7 cellular contexts compared by ENCODE assay signal in the genomic region with DNA sequence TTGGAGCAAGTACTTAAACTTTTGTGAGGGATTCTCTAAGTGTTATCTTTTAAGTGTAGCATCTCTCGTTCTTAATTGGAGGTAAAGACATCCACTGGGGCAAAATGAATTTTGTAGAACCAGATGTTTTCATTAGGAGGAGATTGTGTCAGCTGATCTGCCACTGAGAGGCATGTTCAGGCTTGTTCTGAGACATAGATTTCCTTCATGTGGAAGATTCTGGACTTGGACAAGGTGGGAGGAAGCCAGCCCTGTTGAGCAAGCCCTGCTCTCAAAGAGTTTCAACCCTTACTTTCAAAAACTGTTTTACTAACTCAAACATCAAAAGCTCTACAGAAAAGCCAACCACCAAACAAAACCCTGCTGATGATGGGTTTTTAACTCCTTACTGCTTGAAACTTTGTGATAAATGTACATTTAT. TPM values are rescaled to one million over a fixed set of nuclear protein-coding genes. Genes with fewer than 3 reads are reported as not detected.
A peak's percentile ranks its signal among the peaks of the same experiment; 100 is the strongest.
DNase-seq lines count a peak whose midpoint lies in the region; ATAC-seq lines count a peak whose summit lies in the region.

No MANE protein-coding gene starts in this region.

- no peak overlapping the region for H2BK120ac ChIP-seq in neuronal stem cell (ENCODE audit: low read depth, low read length)

- H3K36me3 Mint-ChIP-seq in activated T-helper 1 cell treated with anti-CD3 and anti-CD28 coated beads, Interleukin-12 subunit alpha, Interleukin-12 subunit beta, Interleukin-2, Interleukin-4 antibody, amounts not matched to agents 30 ng/mL and 10 ng/mL and 1 ng/mL, durations not matched to agents 14 hours and 24 hours and 36 hours (ENCODE audit: low read depth) = peaks cover 26% of the 10 kb centered on the region

- H3K79me1 ChIP-seq in neuronal stem cell (ENCODE audit: low read depth, low read length) = peaks cover 4% of the 10 kb centered on the region

- H3K14ac ChIP-seq in neuronal stem cell (ENCODE audit: low read length) = no peak overlapping the region

- no peak overlapping the region for H4K8ac ChIP-seq in neuronal stem cell (ENCODE audit: low read depth, low read length)

- no peak overlapping the region for H2AK5ac ChIP-seq in neuronal stem cell (ENCODE audit: low read depth, low read length)

- H4K91ac ChIP-seq in neuronal stem cell (ENCODE audit: low read depth, low read length, poor library complexity) = no peak overlapping the region

- H3K23ac ChIP-seq in neuronal stem cell (ENCODE audit: low read depth, low read length, poor library complexity) = no peak overlapping the region

- no peaks in the 10 kb centered on the region for H3K27me3 Mint-ChIP-seq in activated T-helper 1 cell treated with anti-CD3 and anti-CD28 coated beads, Interleukin-12 subunit alpha, Interleukin-12 subunit beta, Interleukin-2, Interleukin-4 antibody, amounts not matched to agents 30 ng/mL and 10 ng/mL and 1 ng/mL, durations not matched to agents 14 hours and 24 hours and 36 hours (ENCODE audit: insufficient read depth)

- DNase-seq in activated T-helper 1 cell treated with anti-CD3 and anti-CD28 coated beads, Interleukin-12 subunit alpha, Interleukin-12 subunit beta, Interleukin-2, Interleukin-4 antibody, amounts not matched to agents 30 ng/mL and 10 ng/mL and 1 ng/mL, durations not matched to agents 14 hours and 24 hours and 36 hours (ENCODE audit: low spot score) = no peak
- no peak for DNase-seq in Right ventricle myocardium superior
- DNase-seq in stimulated activated naive CD4-positive, alpha-beta T cell treated with Interleukin-2 at 50 U/mL for 16 hours (lab: John Stamatoyannopoulos, UW) = peak; percentile 16
- no peak for DNase-seq in neuronal stem cell (ENCODE audit: low spot score)
- DNase-seq in NCI-H510A treated with DMSO at 0.1 percent for 48 hours (lab: John Stamatoyannopoulos, UW) = no peak

- peaks cover 6% of the 10 kb centered on the region for H3K9me3 Mint-ChIP-seq in activated T-helper 1 cell treated with anti-CD3 and anti-CD28 coated beads, Interleukin-12 subunit alpha, Interleukin-12 subunit beta, Interleukin-2, Interleukin-4 antibody, amounts not matched to agents 30 ng/mL and 10 ng/mL and 1 ng/mL, durations not matched to agents 14 hours and 24 hours and 36 hours

- peaks cover 2 to 30% of the 10 kb centered on the region in 2 donors for H3K9me3 ChIP-seq in neuronal stem cell (replicated peaks in 1 of 2; ENCODE audit: control insufficient read depth in 2 of 2, insufficient read depth in 1 of 2, low read depth in 1 of 2, low read length in 2 of 2)

- WGBS in neuronal stem cell (ENCODE audit: extremely low coverage in 2 of 2, insufficient read length in 2 of 2, insufficient replicate concordance in 1 of 2), 2 donors = no CpG with 5 or more reads among the region's 1 CpG

- H3K4me1 Mint-ChIP-seq in activated T-helper 1 cell treated with anti-CD3 and anti-CD28 coated beads, Interleukin-12 subunit alpha, Interleukin-12 subunit beta, Interleukin-2, Interleukin-4 antibody, amounts not matched to agents 30 ng/mL and 10 ng/mL and 1 ng/mL, durations not matched to agents 14 hours and 24 hours and 36 hours (ENCODE audit: low read depth) = peaks cover 64% of the 10 kb centered on the region

- no peak overlapping the region for H3K9ac ChIP-seq in neuronal stem cell (ENCODE audit: low read depth, low read length, poor library complexity)

- peaks cover 4 to 15% of the 10 kb centered on the region in 2 donors for H3K4me1 ChIP-seq in neuronal stem cell (ENCODE audit: control insufficient read depth in 2 of 2, insufficient read depth in 1 of 2, low read depth in 1 of 2, low read length in 2 of 2)

- peak overlapping the region; percentile 78 for H3K4me3 Mint-ChIP-seq in activated T-helper 1 cell treated with anti-CD3 and anti-CD28 coated beads, Interleukin-12 subunit alpha, Interleukin-12 subunit beta, Interleukin-2, Interleukin-4 antibody, amounts not matched to agents 30 ng/mL and 10 ng/mL and 1 ng/mL, durations not matched to agents 14 hours and 24 hours and 36 hours

- ATAC-seq in HG02798 (IDR thresholded peaks at IDR 0.05; ENCODE audit: poor library complexity, unreplicated experiment) = peak; percentile 42
- ATAC-seq in Right ventricle myocardium superior (ENCODE audit: poor library complexity) = peak; percentile 50
- ATAC-seq in GM21717 (IDR thresholded peaks at IDR 0.05; ENCODE audit: unreplicated experiment) = no peak

- H2BK5ac ChIP-seq in neuronal stem cell (ENCODE audit: low read length) = no peak overlapping the region

- H3K4me2 ChIP-seq in neuronal stem cell (ENCODE audit: insufficient read depth, low read length, poor library complexity, severe bottlenecking) = no peak overlapping the region

- no peak overlapping the region for H2BK15ac ChIP-seq in neuronal stem cell (ENCODE audit: low read length)

- H3K36me3 ChIP-seq in neuronal stem cell (replicated peaks in 1 of 2; ENCODE audit: control insufficient read depth in 2 of 2, insufficient read depth in 2 of 2, low read length in 2 of 2) = peaks cover 5 to 79% of the 10 kb centered on the region in 2 donors

- no peak overlapping the region for H3K27ac ChIP-seq in neuronal stem cell (replicated peaks; ENCODE audit: low read length)

- intact Hi-C loops in activated T-helper 1 cell treated with anti-CD3 and anti-CD28 coated beads, Interleukin-12 subunit alpha, Interleukin-12 subunit beta, Interleukin-2, Interleukin-4 antibody, amounts not matched to agents 30 ng/mL and 10 ng/mL and 1 ng/mL, durations not matched to agents 14 hours and 24 hours and 36 hours (cut with micrococcal nuclease) = loop anchor here (2.0 to 5.0 kb wide), 5 partner anchors 51 to 663 kb away; partner anchors contain the start of gene RNF149
- intact Hi-C loops in Right ventricle myocardium superior (cut with DNase I) = no loop called here

- H3K27ac Mint-ChIP-seq in activated T-helper 1 cell treated with anti-CD3 and anti-CD28 coated beads, Interleukin-12 subunit alpha, Interleukin-12 subunit beta, Interleukin-2, Interleukin-4 antibody, amounts not matched to agents 30 ng/mL and 10 ng/mL and 1 ng/mL, durations not matched to agents 14 hours and 24 hours and 36 hours = peak overlapping the region; percentile 82

- no peak overlapping the region for H2AFZ ChIP-seq in neuronal stem cell (ENCODE audit: low read length)

- no peak overlapping the region for H2BK12ac ChIP-seq in neuronal stem cell (ENCODE audit: low read length)

- no peak overlapping the region for H3K4me3 ChIP-seq in neuronal stem cell (ENCODE audit: low read length in 2 of 2)

- no peak overlapping the region for H3K4ac ChIP-seq in neuronal stem cell (ENCODE audit: low read length)

- no peak overlapping the region for H3K18ac ChIP-seq in neuronal stem cell (ENCODE audit: low read length)

- H3K27me3 ChIP-seq in neuronal stem cell (ENCODE audit: control insufficient read depth in 3 of 3, insufficient read depth in 3 of 3, low read depth in 1 of 3, low read length in 3 of 3) = no peaks in the 10 kb centered on the region

RNA-seq across cellular contexts. Expression of gene MAP4K4, which starts 6.5 kb away (rescaled TPM):
- 54.3 and 54.5 TPM in 2 replicates for total RNA-seq in activated T-helper 1 cell treated with anti-CD3 and anti-CD28 coated beads, Interleukin-12 subunit alpha, Interleukin-12 subunit beta, Interleukin-2, Interleukin-4 antibody, amounts not matched to agents 30 ng/mL and 10 ng/mL and 1 ng/mL, durations not matched to agents 14 hours and 24 hours and 36 hours
- 76.9 TPM for total RNA-seq in Right ventricle myocardium superior
- 89.8 TPM for polyA plus RNA-seq in neuronal stem cell (2013, experiment 1 of 2)
- 89.7 TPM for polyA plus RNA-seq in neuronal stem cell (2013, experiment 2 of 2)
